In the genomic region with DNA sequence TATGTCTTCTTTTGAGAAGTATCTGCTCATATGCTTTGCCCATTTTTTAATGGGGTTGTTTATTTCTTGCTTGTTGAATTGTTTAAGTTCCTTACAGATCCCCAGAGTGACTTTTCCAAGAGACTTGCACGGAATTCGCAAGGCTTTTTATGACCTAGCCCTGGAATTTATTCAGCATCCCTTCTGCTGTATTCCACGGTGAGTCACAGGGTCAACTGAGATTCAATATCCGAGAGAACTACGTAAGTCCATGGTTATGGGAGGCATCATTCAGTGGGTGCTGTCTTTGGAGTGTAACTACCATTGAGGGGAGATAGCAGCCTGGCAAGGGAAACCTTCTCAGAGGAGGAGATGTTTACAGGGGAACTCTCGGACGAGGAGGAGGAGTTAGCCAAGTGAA, we compare ENCODE assay signal across 11 cellular contexts. TPM values are rescaled to one million over a fixed set of nuclear protein-coding genes. Genes with fewer than 3 reads are reported as not detected.
DNase-seq lines count a peak whose midpoint lies in the region; TF ChIP-seq lines count a peak whose summit lies in the region.
"Had no signal": no experiment of that assay in that cellular context is flagged by ENCODE, and none has a peak within 500 bp of the region (broad histone marks: within the 10 kb centered on the region; RNA-seq: fewer than 3 reads in every experiment).

No MANE protein-coding gene starts in this region.

- H3K9me3 Mint-ChIP-seq in mesothelial cell of epicardium: peaks cover 5% of the 10 kb centered on the region
- H3K9me3 Mint-ChIP-seq: activated naive CD8-positive, alpha-beta T cell treated with anti-CD3 and anti-CD28 coated beads, Interleukin-2, amount 10 ng/mL, durations not matched to agents 7 days and 5 days had no signal

- H3K27ac ChIP-seq in vagina (no peak overlapping the region), ascending aorta (no peak overlapping the region)

- H3K4me1 ChIP-seq in vagina (peaks cover 11% of the 10 kb centered on the region), ascending aorta (no peaks in the 10 kb centered on the region)

- no peak for TF ChIP-seq POLR2A in vagina (IDR thresholded peaks at IDR 0.05)

- peak overlapping the region; percentile 35 for H3K27ac Mint-ChIP-seq in mesothelial cell of epicardium
- H3K27ac Mint-ChIP-seq: activated naive CD8-positive, alpha-beta T cell treated with anti-CD3 and anti-CD28 coated beads, Interleukin-2, amount 10 ng/mL, durations not matched to agents 7 days and 5 days had no signal

- POLR2A ChIA-PET in BJ (lab: Charles Lee): no interaction called here

- H3K27me3 Mint-ChIP-seq in mesothelial cell of epicardium (ENCODE audit: low read depth): no peaks in the 10 kb centered on the region
- H3K27me3 Mint-ChIP-seq: activated naive CD8-positive, alpha-beta T cell treated with anti-CD3 and anti-CD28 coated beads, Interleukin-2, amount 10 ng/mL, durations not matched to agents 7 days and 5 days had no signal

- H3K9me3 ChIP-seq in MG63 (no peaks in the 10 kb centered on the region), vagina (no peaks in the 10 kb centered on the region), ascending aorta (no peaks in the 10 kb centered on the region)

- CTCF ChIA-PET in BJ (lab: Yijun Ruan, JAX): no interaction called here

- H3K36me3 Mint-ChIP-seq in mesothelial cell of epicardium: peaks cover 2% of the 10 kb centered on the region
- H3K36me3 Mint-ChIP-seq: activated naive CD8-positive, alpha-beta T cell treated with anti-CD3 and anti-CD28 coated beads, Interleukin-2, amount 10 ng/mL, durations not matched to agents 7 days and 5 days had no signal

- H3K4me3 Mint-ChIP-seq in mesothelial cell of epicardium: no peak overlapping the region
- H3K4me3 Mint-ChIP-seq: activated naive CD8-positive, alpha-beta T cell treated with anti-CD3 and anti-CD28 coated beads, Interleukin-2, amount 10 ng/mL, durations not matched to agents 7 days and 5 days had no signal

- H3K4me3 ChIP-seq in BJ (ENCODE audit: low read depth, low read length) (no peak overlapping the region), MG63 (no peak overlapping the region), choroid plexus epithelial cell (ENCODE audit: low read depth, low read length) (no peak overlapping the region), vagina (no peak overlapping the region), ascending aorta (no peak overlapping the region)

- in situ Hi-C loops in GM13977 (cut with MboI; ENCODE audit: low pct_unique_long_range_greater_than_20kb, low sequenced_read_pairs, unreplicated experiment): no loop called here

- H3K36me3 ChIP-seq in BJ (ENCODE audit: control insufficient read depth, insufficient read depth, low read length) (no peaks in the 10 kb centered on the region; the same call in 1 of the 2 replicates), MG63 (peaks cover 19% of the 10 kb centered on the region), vagina (no peaks in the 10 kb centered on the region), ascending aorta (no peaks in the 10 kb centered on the region)

- H3K27me3 ChIP-seq in BJ (ENCODE audit: control insufficient read depth, insufficient read depth, low read length): no peaks in the 10 kb centered on the region
- no peaks in the 10 kb centered on the region for H3K27me3 ChIP-seq in MG63
- H3K27me3 ChIP-seq in vagina: no peaks in the 10 kb centered on the region
- no peaks in the 10 kb centered on the region for H3K27me3 ChIP-seq in ascending aorta

- intact Hi-C loops in vagina (cut with DNase I) (no loop called here), ascending aorta (cut with DNase I) (no loop called here)

- no peak for TF ChIP-seq CTCF in BJ (IDR thresholded peaks at IDR 0.05; ENCODE audit: insufficient read depth, low read depth, low read length)
- TF ChIP-seq CTCF in choroid plexus epithelial cell (conservative IDR thresholded peaks at IDR 0.05; ENCODE audit: low read depth, low read length): no peak
- no peak for TF ChIP-seq CTCF in mesothelial cell of epicardium (IDR thresholded peaks at IDR 0.05; ENCODE audit: unreplicated experiment)
- TF ChIP-seq CTCF in vagina (IDR thresholded peaks at IDR 0.05): no peak
- TF ChIP-seq CTCF in ascending aorta (IDR thresholded peaks at IDR 0.05): no peak
- TF ChIP-seq CTCF in GM13977 (IDR thresholded peaks at IDR 0.05; ENCODE audit: extremely low read depth, insufficient read depth, missing control alignments): no peak

- peak; percentile 100 for DNase-seq in BJ (ENCODE audit: low read depth)
- peak; percentile 60 for DNase-seq in MG63
- DNase-seq in choroid plexus epithelial cell (ENCODE audit: low read depth): peak; percentile 94
- no peak for DNase-seq in mesothelial cell of epicardium (ENCODE audit: low spot score in 2 of 2, unreplicated experiment in 2 of 2)
- DNase-seq in vagina (ENCODE audit: extremely low spot score in 2 of 2): no peak
- no peak for DNase-seq in DMS153 treated with DMSO at 0.1 percent for 48 hours (lab: John Stamatoyannopoulos, UW; ENCODE audit: unreplicated experiment)
- DNase-seq in ascending aorta (ENCODE audit: low spot score in 2 of 2): no peak
- no peak for DNase-seq in GM13977 (ENCODE audit: low spot score)
- DNase-seq: activated CD4-positive, alpha-beta T cell treated with anti-CD3 and anti-CD28 coated beads, Interleukin-2, amount 50 U/mL, for 1 hour; activated naive CD8-positive, alpha-beta T cell treated with anti-CD3 and anti-CD28 coated beads, Interleukin-2, amount 10 ng/mL, durations not matched to agents 7 days and 5 days; NCI-H524 treated with DMSO at 0.1 percent for 48 hours had no signal

- peaks cover 29% of the 10 kb centered on the region for H3K4me1 Mint-ChIP-seq in mesothelial cell of epicardium

RNA-seq across cellular contexts. Expression of a gene that starts 20.9 kb away (rescaled TPM):
- 230 and 241 TPM in 2 replicates for polyA plus RNA-seq in BJ (2011; rRNA removed)
- 268 and 369 TPM in 2 replicates for polyA minus RNA-seq in BJ (2011; rRNA and poly(A)+ RNA removed)
- 11.0 and 24.5 TPM in 2 replicates for total RNA-seq in MG63 (2014; rRNA removed; shearing (Covaris generic); ENCODE audit: low replicate concordance)
- 107 to 116 TPM (median 108 TPM) in 3 replicates for total RNA-seq in mesothelial cell of epicardium
- 26.8 TPM for total RNA-seq in vagina
- total RNA-seq in ascending aorta: 23.8 TPM
- total RNA-seq: activated naive CD8-positive, alpha-beta T cell treated with anti-CD3 and anti-CD28 coated beads, Interleukin-2, amount 10 ng/mL, durations not matched to agents 7 days and 5 days had no signal

RNA-seq across cellular contexts. Expression of a gene that starts 57.3 kb away (rescaled TPM):
- 47.9 and 68.9 TPM in 2 replicates for polyA plus RNA-seq in BJ (2011; rRNA removed)
- 38.0 and 40.1 TPM in 2 replicates for polyA minus RNA-seq in BJ (2011; rRNA and poly(A)+ RNA removed)
- 105 and 122 TPM in 2 replicates for total RNA-seq in MG63 (2014; rRNA removed; shearing (Covaris generic); ENCODE audit: low replicate concordance)
- total RNA-seq in mesothelial cell of epicardium (69.3 to 70.8 TPM (median 70.4 TPM) in 3 replicates), vagina (42.0 TPM), ascending aorta (36.4 TPM)

Comparison
In these comparisons a context has a peak if more than half of its experiments do, and no peak if none do; other contexts are left out.
1. DNase-seq: peak in BJ (single experiment), MG63 (single experiment) and choroid plexus epithelial cell (single experiment); none in mesothelial cell of epicardium (0 of 2), vagina (0 of 2), DMS153 treated with DMSO at 0.1 percent for 48 hours (single experiment), ascending aorta (0 of 2) and GM13977 (single experiment).